In genomic region chr10:987906-988666, GRCh38 we compare ENCODE assay signal across 8 cellular contexts. TPM values are rescaled to one million over a fixed set of nuclear protein-coding genes. Genes with fewer than 3 reads are reported as not detected.
A peak's percentile ranks its signal among the peaks of the same experiment; 100 is the strongest.
DNase-seq lines count a peak whose midpoint lies in the region; ATAC-seq, FAIRE-seq and TF ChIP-seq lines count a peak whose summit lies in the region.

TSS of gene GTPBP4 (plus strand) at chr10:988434. CDS start at chr10:988480, 46 bp downstream.

- DNase-seq in Calu3 (peak; percentile 96), HTR-8/SVneo (ENCODE audit: insufficient read length, low spot score) (peak; percentile 96), NT2/D1 (ENCODE audit: low read depth, low spot score) (peak; percentile 88)
- peak; percentile 89 for DNase-seq in activated CD8-positive, alpha-beta memory T cell treated with anti-CD3 and anti-CD28 coated beads, Interleukin-2, amount 50 U/mL, for 24 hours (ENCODE audit: extremely low read depth)
- peak; percentile 91 to 95 for DNase-seq in stimulated activated CD8-positive, alpha-beta memory T cell treated with anti-CD3 and anti-CD28 coated beads, Interleukin-15, amount 100 ng/mL, for 4 hours (ENCODE audit: low read depth in 2 of 2)

- no TSS peak for BruUV-seq in Calu3 (replicated peaks; lab: Mats Ljungman, UMichigan)

- peak; percentile 64 for FAIRE-seq in HTR-8/SVneo (lab: Jason Lieb, UNC)
- FAIRE-seq in endometrium (lab: Jason Lieb, UNC) = peak; percentile 33

- CTCF ChIA-PET in Calu3 (lab: Charles Lee) = interaction anchor here (2.5 kb wide), 1 partner anchor 59 kb away, joined by 10 read pairs; no protein-coding TSS in a partner anchor

- peak; percentile 91 for ATAC-seq in GM21367 (IDR thresholded peaks at IDR 0.05; ENCODE audit: unreplicated experiment)

- H3K4me3 Mint-ChIP-seq in Calu3 (ENCODE audit: low read depth, unreplicated experiment) = peak within 1 kb of the TSS; percentile 90

- H3K4me3 ChIP-seq in NT2/D1 (ENCODE audit: insufficient read length, low read depth) = peak within 1 kb of the TSS; percentile 95
- peak within 1 kb of the TSS; percentile 85 for H3K4me3 ChIP-seq in mesodermal cell (ENCODE audit: extremely low read depth, insufficient read depth, low read length, poor library complexity, severe bottlenecking)

- H3K4me1 Mint-ChIP-seq in Calu3 (ENCODE audit: low read depth, unreplicated experiment) = peaks cover 38% of the 10 kb centered on the region

- H3K27ac Mint-ChIP-seq in Calu3 (ENCODE audit: unreplicated experiment) = peak within 1 kb of the TSS; percentile 98

- H3K9ac ChIP-seq in NT2/D1 (ENCODE audit: insufficient read length, low read depth) = peak within 1 kb of the TSS; percentile 96

- WGBS in mesodermal cell (ENCODE audit: insufficient coverage in 2 of 2), 2 experiments = 0% methylated on average over 52 to 58 of the region's 71 CpGs

- intact Hi-C loops in Calu3 (cut with micrococcal nuclease; ENCODE audit: unreplicated experiment) = loop anchor here (10.0 kb wide), 1 partner anchor 153 kb away; no protein-coding TSS in a partner anchor

- H3K36me3 ChIP-seq in NT2/D1 (ENCODE audit: insufficient read depth, insufficient read length, low read length) = peaks cover 42% of the 10 kb centered on the region
- peaks cover 35% of the 10 kb centered on the region for H3K36me3 ChIP-seq in mesodermal cell (ENCODE audit: control insufficient read depth, insufficient read depth, low read length)

- H3K36me3 Mint-ChIP-seq in Calu3 (ENCODE audit: insufficient read depth, unreplicated experiment) = peaks cover 76% of the 10 kb centered on the region

- H3K9me3 ChIP-seq in NT2/D1 (ENCODE audit: insufficient read depth, low read length) = no peaks in the 10 kb centered on the region
- H3K9me3 ChIP-seq in mesodermal cell (ENCODE audit: control insufficient read depth, low read length) = no peaks in the 10 kb centered on the region

- no peaks in the 10 kb centered on the region for H3K27me3 ChIP-seq in NT2/D1 (ENCODE audit: insufficient read depth, insufficient read length)

- no peaks in the 10 kb centered on the region for H3K4me1 ChIP-seq in NT2/D1 (ENCODE audit: insufficient read depth, insufficient read length)
- peaks cover 15% of the 10 kb centered on the region for H3K4me1 ChIP-seq in mesodermal cell (ENCODE audit: control insufficient read depth, insufficient read depth, low read length, poor library complexity, severe bottlenecking)

- no peaks in the 10 kb centered on the region for H3K9me3 Mint-ChIP-seq in Calu3 (ENCODE audit: low read depth, unreplicated experiment)

- no peak for TF ChIP-seq CTCF in Calu3 (IDR thresholded peaks at IDR 0.05; ENCODE audit: unreplicated experiment)

- H3K27ac ChIP-seq in mesodermal cell (ENCODE audit: low read depth, low read length, severe bottlenecking) = peak within 1 kb of the TSS; percentile 85

- no peaks in the 10 kb centered on the region for H3K27me3 Mint-ChIP-seq in Calu3 (ENCODE audit: unreplicated experiment)

RNA-seq across cellular contexts. Expression of gene GTPBP4, which starts in this region (rescaled TPM):
- total RNA-seq in Calu3 (2022) = 123 and 128 TPM in 2 replicates
- 54.4 TPM for polyA plus RNA-seq in mesodermal cell (2013, experiment 1 of 2)
- polyA plus RNA-seq in mesodermal cell (2013, experiment 2 of 2) = 65.8 TPM

Comparison
In these comparisons a context has a peak if more than half of its experiments do, and no peak if none do; other contexts are left out.
1. Peak in every context shown above with its lines: DNase-seq, ATAC-seq, H3K4me3 ChIP-seq and H3K27ac ChIP-seq.